ENCODE assay signal across 1 cellular context in the genomic region with DNA sequence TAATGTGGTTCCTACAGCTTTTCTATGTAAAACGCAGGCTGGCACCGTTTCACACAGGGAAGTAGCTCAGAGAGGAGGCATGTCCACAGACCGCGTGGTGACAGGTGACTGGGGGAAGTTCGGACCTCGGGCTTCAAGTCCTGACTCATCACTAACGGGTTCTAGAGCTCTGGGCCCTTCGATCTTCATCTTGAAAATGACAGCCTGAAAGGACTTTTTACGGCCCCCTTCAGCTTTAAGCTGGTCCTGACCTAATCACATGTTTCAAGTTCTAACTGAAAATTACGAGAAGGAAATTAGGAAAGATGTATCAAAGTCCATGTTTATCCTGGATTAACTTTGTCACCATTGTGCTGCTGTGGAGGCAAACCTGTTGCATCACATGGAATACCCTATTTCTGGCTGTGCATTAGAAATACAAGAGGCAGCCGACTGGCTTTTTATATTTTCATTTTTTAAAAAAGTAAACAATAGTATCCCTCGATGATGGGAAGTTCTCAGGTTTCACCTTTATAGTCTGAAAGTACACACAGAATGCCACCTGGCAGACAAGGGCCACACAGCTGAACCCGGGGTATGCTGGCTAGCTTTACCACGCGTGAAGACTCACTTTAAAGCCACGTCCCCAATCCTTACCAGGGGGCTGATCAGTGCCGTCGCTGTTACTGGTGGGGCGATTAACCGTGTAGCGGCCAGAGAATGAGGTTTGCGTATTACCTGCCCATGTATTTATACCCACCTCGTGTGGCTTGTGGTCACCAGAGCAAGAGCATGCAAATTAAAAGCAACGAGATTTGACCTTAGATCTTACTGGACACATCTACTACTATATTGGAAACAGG.
TF ChIP-seq lines count a peak whose summit lies in the region.

No MANE protein-coding gene starts in this region.

TF ChIP-seq in K562, 482 proteins besides CTCF, POLR2A, EP300 and RAD21 (continued from another document and continues in another):
- TF ChIP-seq, protein P1, sequence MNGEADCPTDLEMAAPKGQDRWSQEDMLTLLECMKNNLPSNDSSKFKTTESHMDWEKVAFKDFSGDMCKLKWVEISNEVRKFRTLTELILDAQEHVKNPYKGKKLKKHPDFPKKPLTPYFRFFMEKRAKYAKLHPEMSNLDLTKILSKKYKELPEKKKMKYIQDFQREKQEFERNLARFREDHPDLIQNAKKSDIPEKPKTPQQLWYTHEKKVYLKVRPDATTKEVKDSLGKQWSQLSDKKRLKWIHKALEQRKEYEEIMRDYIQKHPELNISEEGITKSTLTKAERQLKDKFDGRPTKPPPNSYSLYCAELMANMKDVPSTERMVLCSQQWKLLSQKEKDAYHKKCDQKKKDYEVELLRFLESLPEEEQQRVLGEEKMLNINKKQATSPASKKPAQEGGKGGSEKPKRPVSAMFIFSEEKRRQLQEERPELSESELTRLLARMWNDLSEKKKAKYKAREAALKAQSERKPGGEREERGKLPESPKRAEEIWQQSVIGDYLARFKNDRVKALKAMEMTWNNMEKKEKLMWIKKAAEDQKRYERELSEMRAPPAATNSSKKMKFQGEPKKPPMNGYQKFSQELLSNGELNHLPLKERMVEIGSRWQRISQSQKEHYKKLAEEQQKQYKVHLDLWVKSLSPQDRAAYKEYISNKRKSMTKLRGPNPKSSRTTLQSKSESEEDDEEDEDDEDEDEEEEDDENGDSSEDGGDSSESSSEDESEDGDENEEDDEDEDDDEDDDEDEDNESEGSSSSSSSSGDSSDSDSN (IDR thresholded peaks at IDR 0.05; ENCODE audit: borderline replicate concordance in 1 of 2, low read depth in 2 of 2, low read length in 2 of 2) = peak in 1 of 2 experiments; percentile 65; a peak in 1 of 4 replicates
- TF ChIP-seq ZNF253 (CRISPR knock-in tag; conservative IDR thresholded peaks at IDR 0.05) (no peak), MBD2 (IDR thresholded peaks at IDR 0.05; ENCODE audit: borderline replicate concordance, low read depth) (no peak), KLF1 (tag; IDR thresholded peaks at IDR 0.05) (no peak), MEIS2 (IDR thresholded peaks at IDR 0.05; ENCODE audit: partially characterized antibody) (peak; percentile 67), FUS (optimal IDR thresholded peaks at IDR 0.05; ENCODE audit: low read depth, low read length) (no peak), MAFF (IDR thresholded peaks at IDR 0.05; ENCODE audit: low read length) (peak; percentile 78), NR2C1 (IDR thresholded peaks at IDR 0.05) (no peak), NR2C1 (tag; IDR thresholded peaks at IDR 0.05) (no peak), ZNF41 (CRISPR knock-in tag; conservative IDR thresholded peaks at IDR 0.05) (no peak), RNF2 (IDR thresholded peaks at IDR 0.05) (0 out of 2 replicates have a peak, but pooled peaks have one; percentile 43), BCOR (IDR thresholded peaks at IDR 0.05) (no peak), TBL1XR1 (IDR thresholded peaks at IDR 0.05; ENCODE audit: low read length in 2 of 2) (peak in 1 of 2 experiments; percentile 39; a peak in 1 of 4 replicates), ZNF551 (CRISPR knock-in tag; IDR thresholded peaks at IDR 0.05) (no peak), CREBBP (IDR thresholded peaks at IDR 0.05; ENCODE audit: low read depth, low read length) (no peak), ZNF224 (CRISPR knock-in tag; IDR thresholded peaks at IDR 0.05) (no peak), MYC (IDR thresholded peaks at IDR 0.05; ENCODE audit: low read depth, low read length) (peak; percentile 90), MYC (CRISPR knock-in tag; IDR thresholded peaks at IDR 0.05; ENCODE audit: borderline replicate concordance, low read depth) (no peak), PRPF4 (IDR thresholded peaks at IDR 0.05; ENCODE audit: insufficient read depth, low read depth, low read length, poor library complexity, severe bottlenecking) (no peak), NRF1 (conservative IDR thresholded peaks at IDR 0.05 in 1 of 2, IDR thresholded peaks at IDR 0.05 in 1 of 2) (no peak), JUN (IDR thresholded peaks at IDR 0.05; ENCODE audit: borderline replicate concordance, low read depth, low read length) (peak; percentile 38; the same call in 1 of the 2 replicates), JUN (CRISPR knock-in tag; IDR thresholded peaks at IDR 0.05; ENCODE audit: borderline replicate concordance) (no peak), TAF9B (IDR thresholded peaks at IDR 0.05; ENCODE audit: partially characterized antibody) (peak; percentile 53), L3MBTL2 (IDR thresholded peaks at IDR 0.05) (peak; percentile 82), DPF2 (IDR thresholded peaks at IDR 0.05) (0 out of 2 replicates have a peak, but pooled peaks have one; percentile 26)
- TF ChIP-seq, protein P2, sequence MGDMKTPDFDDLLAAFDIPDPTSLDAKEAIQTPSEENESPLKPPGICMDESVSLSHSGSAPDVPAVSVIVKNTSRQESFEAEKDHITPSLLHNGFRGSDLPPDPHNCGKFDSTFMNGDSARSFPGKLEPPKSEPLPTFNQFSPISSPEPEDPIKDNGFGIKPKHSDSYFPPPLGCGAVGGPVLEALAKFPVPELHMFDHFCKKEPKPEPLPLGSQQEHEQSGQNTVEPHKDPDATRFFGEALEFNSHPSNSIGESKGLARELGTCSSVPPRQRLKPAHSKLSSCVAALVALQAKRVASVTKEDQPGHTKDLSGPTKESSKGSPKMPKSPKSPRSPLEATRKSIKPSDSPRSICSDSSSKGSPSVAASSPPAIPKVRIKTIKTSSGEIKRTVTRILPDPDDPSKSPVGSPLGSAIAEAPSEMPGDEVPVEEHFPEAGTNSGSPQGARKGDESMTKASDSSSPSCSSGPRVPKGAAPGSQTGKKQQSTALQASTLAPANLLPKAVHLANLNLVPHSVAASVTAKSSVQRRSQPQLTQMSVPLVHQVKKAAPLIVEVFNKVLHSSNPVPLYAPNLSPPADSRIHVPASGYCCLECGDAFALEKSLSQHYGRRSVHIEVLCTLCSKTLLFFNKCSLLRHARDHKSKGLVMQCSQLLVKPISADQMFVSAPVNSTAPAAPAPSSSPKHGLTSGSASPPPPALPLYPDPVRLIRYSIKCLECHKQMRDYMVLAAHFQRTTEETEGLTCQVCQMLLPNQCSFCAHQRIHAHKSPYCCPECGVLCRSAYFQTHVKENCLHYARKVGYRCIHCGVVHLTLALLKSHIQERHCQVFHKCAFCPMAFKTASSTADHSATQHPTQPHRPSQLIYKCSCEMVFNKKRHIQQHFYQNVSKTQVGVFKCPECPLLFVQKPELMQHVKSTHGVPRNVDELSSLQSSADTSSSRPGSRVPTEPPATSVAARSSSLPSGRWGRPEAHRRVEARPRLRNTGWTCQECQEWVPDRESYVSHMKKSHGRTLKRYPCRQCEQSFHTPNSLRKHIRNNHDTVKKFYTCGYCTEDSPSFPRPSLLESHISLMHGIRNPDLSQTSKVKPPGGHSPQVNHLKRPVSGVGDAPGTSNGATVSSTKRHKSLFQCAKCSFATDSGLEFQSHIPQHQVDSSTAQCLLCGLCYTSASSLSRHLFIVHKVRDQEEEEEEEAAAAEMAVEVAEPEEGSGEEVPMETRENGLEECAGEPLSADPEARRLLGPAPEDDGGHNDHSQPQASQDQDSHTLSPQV (IDR thresholded peaks at IDR 0.05) = peak; percentile 53
- TF ChIP-seq, protein P3, sequence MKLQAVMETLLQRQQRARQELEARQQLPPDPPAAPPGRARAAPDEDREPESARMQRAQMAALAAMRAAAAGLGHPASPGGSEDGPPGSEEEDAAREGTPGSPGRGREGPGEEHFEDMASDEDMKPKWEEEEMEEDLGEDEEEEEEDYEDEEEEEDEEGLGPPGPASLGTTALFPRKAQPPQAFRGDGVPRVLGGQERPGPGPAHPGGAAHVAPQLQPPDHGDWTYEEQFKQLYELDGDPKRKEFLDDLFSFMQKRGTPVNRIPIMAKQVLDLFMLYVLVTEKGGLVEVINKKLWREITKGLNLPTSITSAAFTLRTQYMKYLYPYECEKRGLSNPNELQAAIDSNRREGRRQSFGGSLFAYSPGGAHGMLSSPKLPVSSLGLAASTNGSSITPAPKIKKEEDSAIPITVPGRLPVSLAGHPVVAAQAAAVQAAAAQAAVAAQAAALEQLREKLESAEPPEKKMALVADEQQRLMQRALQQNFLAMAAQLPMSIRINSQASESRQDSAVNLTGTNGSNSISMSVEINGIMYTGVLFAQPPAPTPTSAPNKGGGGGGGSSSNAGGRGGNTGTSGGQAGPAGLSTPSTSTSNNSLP (IDR thresholded peaks at IDR 0.05; ENCODE audit: borderline replicate concordance, low read depth, low read length) = 0 out of 2 replicates have a peak, but pooled peaks have one; percentile 27
- TF ChIP-seq, protein P4, sequence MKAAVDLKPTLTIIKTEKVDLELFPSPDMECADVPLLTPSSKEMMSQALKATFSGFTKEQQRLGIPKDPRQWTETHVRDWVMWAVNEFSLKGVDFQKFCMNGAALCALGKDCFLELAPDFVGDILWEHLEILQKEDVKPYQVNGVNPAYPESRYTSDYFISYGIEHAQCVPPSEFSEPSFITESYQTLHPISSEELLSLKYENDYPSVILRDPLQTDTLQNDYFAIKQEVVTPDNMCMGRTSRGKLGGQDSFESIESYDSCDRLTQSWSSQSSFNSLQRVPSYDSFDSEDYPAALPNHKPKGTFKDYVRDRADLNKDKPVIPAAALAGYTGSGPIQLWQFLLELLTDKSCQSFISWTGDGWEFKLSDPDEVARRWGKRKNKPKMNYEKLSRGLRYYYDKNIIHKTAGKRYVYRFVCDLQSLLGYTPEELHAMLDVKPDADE (conservative IDR thresholded peaks at IDR 0.05; ENCODE audit: control insufficient read depth, low read depth, low read length) = 0 out of 2 replicates have a peak, but pooled peaks have one; percentile 41
- TF ChIP-seq, protein P5, sequence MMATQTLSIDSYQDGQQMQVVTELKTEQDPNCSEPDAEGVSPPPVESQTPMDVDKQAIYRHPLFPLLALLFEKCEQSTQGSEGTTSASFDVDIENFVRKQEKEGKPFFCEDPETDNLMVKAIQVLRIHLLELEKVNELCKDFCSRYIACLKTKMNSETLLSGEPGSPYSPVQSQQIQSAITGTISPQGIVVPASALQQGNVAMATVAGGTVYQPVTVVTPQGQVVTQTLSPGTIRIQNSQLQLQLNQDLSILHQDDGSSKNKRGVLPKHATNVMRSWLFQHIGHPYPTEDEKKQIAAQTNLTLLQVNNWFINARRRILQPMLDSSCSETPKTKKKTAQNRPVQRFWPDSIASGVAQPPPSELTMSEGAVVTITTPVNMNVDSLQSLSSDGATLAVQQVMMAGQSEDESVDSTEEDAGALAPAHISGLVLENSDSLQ (IDR thresholded peaks at IDR 0.05) = peak; percentile 66
- TF ChIP-seq, protein P6, sequence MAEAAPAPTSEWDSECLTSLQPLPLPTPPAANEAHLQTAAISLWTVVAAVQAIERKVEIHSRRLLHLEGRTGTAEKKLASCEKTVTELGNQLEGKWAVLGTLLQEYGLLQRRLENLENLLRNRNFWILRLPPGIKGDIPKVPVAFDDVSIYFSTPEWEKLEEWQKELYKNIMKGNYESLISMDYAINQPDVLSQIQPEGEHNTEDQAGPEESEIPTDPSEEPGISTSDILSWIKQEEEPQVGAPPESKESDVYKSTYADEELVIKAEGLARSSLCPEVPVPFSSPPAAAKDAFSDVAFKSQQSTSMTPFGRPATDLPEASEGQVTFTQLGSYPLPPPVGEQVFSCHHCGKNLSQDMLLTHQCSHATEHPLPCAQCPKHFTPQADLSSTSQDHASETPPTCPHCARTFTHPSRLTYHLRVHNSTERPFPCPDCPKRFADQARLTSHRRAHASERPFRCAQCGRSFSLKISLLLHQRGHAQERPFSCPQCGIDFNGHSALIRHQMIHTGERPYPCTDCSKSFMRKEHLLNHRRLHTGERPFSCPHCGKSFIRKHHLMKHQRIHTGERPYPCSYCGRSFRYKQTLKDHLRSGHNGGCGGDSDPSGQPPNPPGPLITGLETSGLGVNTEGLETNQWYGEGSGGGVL (CRISPR knock-in tag; IDR thresholded peaks at IDR 0.05) = no peak
- TF ChIP-seq, protein P7, sequence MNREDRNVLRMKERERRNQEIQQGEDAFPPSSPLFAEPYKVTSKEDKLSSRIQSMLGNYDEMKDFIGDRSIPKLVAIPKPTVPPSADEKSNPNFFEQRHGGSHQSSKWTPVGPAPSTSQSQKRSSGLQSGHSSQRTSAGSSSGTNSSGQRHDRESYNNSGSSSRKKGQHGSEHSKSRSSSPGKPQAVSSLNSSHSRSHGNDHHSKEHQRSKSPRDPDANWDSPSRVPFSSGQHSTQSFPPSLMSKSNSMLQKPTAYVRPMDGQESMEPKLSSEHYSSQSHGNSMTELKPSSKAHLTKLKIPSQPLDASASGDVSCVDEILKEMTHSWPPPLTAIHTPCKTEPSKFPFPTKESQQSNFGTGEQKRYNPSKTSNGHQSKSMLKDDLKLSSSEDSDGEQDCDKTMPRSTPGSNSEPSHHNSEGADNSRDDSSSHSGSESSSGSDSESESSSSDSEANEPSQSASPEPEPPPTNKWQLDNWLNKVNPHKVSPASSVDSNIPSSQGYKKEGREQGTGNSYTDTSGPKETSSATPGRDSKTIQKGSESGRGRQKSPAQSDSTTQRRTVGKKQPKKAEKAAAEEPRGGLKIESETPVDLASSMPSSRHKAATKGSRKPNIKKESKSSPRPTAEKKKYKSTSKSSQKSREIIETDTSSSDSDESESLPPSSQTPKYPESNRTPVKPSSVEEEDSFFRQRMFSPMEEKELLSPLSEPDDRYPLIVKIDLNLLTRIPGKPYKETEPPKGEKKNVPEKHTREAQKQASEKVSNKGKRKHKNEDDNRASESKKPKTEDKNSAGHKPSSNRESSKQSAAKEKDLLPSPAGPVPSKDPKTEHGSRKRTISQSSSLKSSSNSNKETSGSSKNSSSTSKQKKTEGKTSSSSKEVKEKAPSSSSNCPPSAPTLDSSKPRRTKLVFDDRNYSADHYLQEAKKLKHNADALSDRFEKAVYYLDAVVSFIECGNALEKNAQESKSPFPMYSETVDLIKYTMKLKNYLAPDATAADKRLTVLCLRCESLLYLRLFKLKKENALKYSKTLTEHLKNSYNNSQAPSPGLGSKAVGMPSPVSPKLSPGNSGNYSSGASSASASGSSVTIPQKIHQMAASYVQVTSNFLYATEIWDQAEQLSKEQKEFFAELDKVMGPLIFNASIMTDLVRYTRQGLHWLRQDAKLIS (CRISPR knock-in tag; IDR thresholded peaks at IDR 0.05) = 0 out of 2 replicates have a peak, but pooled peaks have one; percentile 8
- TF ChIP-seq, protein P8, sequence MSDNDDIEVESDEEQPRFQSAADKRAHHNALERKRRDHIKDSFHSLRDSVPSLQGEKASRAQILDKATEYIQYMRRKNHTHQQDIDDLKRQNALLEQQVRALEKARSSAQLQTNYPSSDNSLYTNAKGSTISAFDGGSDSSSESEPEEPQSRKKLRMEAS (CRISPR knock-in tag; IDR thresholded peaks at IDR 0.05) = peak; percentile 82
- TF ChIP-seq, protein P9, sequence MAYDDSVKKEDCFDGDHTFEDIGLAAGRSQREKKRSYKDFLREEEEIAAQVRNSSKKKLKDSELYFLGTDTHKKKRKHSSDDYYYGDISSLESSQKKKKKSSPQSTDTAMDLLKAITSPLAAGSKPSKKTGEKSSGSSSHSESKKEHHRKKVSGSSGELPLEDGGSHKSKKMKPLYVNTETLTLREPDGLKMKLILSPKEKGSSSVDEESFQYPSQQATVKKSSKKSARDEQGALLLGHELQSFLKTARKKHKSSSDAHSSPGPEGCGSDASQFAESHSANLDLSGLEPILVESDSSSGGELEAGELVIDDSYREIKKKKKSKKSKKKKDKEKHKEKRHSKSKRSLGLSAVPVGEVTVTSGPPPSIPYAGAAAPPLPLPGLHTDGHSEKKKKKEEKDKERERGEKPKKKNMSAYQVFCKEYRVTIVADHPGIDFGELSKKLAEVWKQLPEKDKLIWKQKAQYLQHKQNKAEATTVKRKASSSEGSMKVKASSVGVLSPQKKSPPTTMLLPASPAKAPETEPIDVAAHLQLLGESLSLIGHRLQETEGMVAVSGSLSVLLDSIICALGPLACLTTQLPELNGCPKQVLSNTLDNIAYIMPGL (CRISPR knock-in tag; IDR thresholded peaks at IDR 0.05) = no peak
